26 cellular contexts compared by ENCODE assay signal in genomic region chr4:35516102-35516501, GRCh38.
"Had no signal": no experiment of that assay in that cellular context is flagged by ENCODE, and none has a peak within 500 bp of the region (broad histone marks: within the 10 kb centered on the region; RNA-seq: fewer than 3 reads in every experiment).

No MANE protein-coding gene starts in this region.

- H3K9me3 ChIP-seq: colonic mucosa, neutrophil, ovary, prostate gland, sigmoid colon, thoracic aorta, uterus had no signal

- H3K27me3 Mint-ChIP-seq: activated naive CD8-positive, alpha-beta T cell; naive B cell; stimulated activated naive CD8-positive, alpha-beta T cell treated with anti-CD3 and anti-CD28 coated beads, Interleukin-15, Interleukin-2, amounts not matched to agents 100 ng/mL and 50 ng/mL, for 24 hours had no signal

- H3K36me3 Mint-ChIP-seq: activated naive CD8-positive, alpha-beta T cell; mesothelial cell of epicardium; naive B cell; stimulated activated effector memory CD8-positive, alpha-beta T cell treated with anti-CD3 and anti-CD28 coated beads, Interleukin-12 subunit alpha, Interleukin-12 subunit beta, amount 100 ng/mL, for 72 hours had no signal

- H3K4me1 Mint-ChIP-seq: mesothelial cell of epicardium; naive B cell; nephron progenitor cell; stimulated activated effector memory CD8-positive, alpha-beta T cell treated with anti-CD3 and anti-CD28 coated beads, Interleukin-12 subunit alpha, Interleukin-12 subunit beta, amount 100 ng/mL, for 72 hours had no signal

- H3K4me3 Mint-ChIP-seq: activated naive CD8-positive, alpha-beta T cell; mesothelial cell of epicardium; naive B cell; nephron progenitor cell; stimulated activated effector memory CD8-positive, alpha-beta T cell treated with anti-CD3 and anti-CD28 coated beads, Interleukin-12 subunit alpha, Interleukin-12 subunit beta, amount 100 ng/mL, for 72 hours; stimulated activated naive CD8-positive, alpha-beta T cell treated with anti-CD3 and anti-CD28 coated beads, Interleukin-15, Interleukin-2, amounts not matched to agents 100 ng/mL and 50 ng/mL, for 24 hours had no signal

- H3K27ac ChIP-seq: colonic mucosa, heart right ventricle, neutrophil, ovary, prostate gland, sigmoid colon, thoracic aorta, uterus had no signal

- ATAC-seq: heart right ventricle; stimulated activated effector memory CD8-positive, alpha-beta T cell treated with anti-CD3 and anti-CD28 coated beads, Interleukin-12 subunit alpha, Interleukin-12 subunit beta, amount 100 ng/mL, for 72 hours had no signal

- H3K36me3 ChIP-seq: colonic mucosa, heart right ventricle, neutrophil, ovary, prostate gland, sigmoid colon, thoracic aorta, uterus had no signal

- DNase-seq: activated CD4-positive, alpha-beta T cell treated with anti-CD3 and anti-CD28 coated beads for 4 hours; activated CD4-positive, alpha-beta T cell treated with anti-CD3 and anti-CD28 coated beads, Interleukin-2, amount 50 U/mL, for 4 hours; activated CD4-positive, CD25-positive, alpha-beta regulatory T cell; activated effector memory CD4-positive, alpha-beta T cell treated with Interleukin-2 at 50 U/mL for 16 hours; activated naive CD4-positive, alpha-beta T cell treated with Interleukin-2 at 50 U/mL for 16 hours; activated T-cell treated with anti-CD3 and anti-CD28 coated beads for 4 hours; anterior cingulate cortex; colonic mucosa; effector CD8-positive, alpha-beta T cell; heart right ventricle; naive B cell; nephron progenitor cell; ovary; sigmoid colon; small intestine; stimulated activated CD4-positive, alpha-beta T cell treated with anti-CD3 and anti-CD28 coated beads, Interleukin-4, amount 100 ng/mL, for 24 hours; trophoblast cell; uterus had no signal

- H3K9me3 Mint-ChIP-seq: nephron progenitor cell; stimulated activated naive CD8-positive, alpha-beta T cell treated with anti-CD3 and anti-CD28 coated beads, Interleukin-15, Interleukin-2, amounts not matched to agents 100 ng/mL and 50 ng/mL, for 24 hours had no signal

- H3K4me1 ChIP-seq: colonic mucosa, heart right ventricle, prostate gland, sigmoid colon, uterus had no signal

- H3K27me3 ChIP-seq: colonic mucosa, heart right ventricle, neutrophil, ovary, sigmoid colon, uterus had no signal

- FAIRE-seq: endometrium, small intestine had no signal

- H3K27ac Mint-ChIP-seq: activated naive CD8-positive, alpha-beta T cell; mesothelial cell of epicardium; naive B cell; nephron progenitor cell; stimulated activated effector memory CD8-positive, alpha-beta T cell treated with anti-CD3 and anti-CD28 coated beads, Interleukin-12 subunit alpha, Interleukin-12 subunit beta, amount 100 ng/mL, for 72 hours; stimulated activated naive CD8-positive, alpha-beta T cell treated with anti-CD3 and anti-CD28 coated beads, Interleukin-15, Interleukin-2, amounts not matched to agents 100 ng/mL and 50 ng/mL, for 24 hours had no signal

- H3K4me3 ChIP-seq: colonic mucosa, heart right ventricle, ovary, prostate gland, sigmoid colon, thoracic aorta, uterus had no signal
